In the genomic region with DNA sequence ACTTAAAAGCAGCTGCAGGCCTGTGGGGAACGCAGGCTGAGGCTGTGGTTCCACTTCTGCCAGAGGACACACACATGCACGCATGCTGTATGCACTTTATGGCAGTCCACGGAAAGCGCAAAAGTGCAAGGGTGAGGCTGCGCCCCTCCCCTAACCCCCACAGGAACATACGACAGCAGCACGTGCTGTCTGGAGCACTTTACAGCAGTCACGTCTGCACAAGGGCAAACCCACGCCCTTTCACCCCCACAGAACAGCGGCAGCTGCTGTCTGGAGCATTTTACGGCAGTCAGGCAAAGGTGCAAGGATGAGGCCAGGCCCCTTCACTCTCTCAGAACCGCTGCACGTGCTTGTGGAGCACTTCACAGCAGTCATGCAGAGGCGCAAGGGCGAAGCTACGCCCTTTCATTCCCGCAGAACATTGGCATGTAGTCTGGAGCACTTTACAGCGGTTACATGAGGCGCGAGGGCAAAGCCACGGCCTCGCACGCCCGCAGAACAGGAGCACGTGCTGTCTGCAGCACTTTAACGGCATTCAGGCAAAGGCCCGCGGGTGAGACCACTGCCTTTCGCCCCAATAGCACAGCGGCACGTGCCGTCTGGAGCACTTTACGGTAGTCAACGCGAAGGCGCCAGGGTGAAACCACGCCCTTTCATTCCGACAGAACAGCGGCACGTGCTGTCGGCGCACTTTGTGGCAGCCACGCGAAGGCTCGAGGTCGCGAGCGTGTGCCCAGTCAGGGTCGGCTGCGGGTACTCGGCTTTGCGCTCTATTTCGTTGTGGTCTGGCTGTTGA, we compare ENCODE assay signal across 21 cellular contexts. TPM values are rescaled to one million over a fixed set of nuclear protein-coding genes. Genes with fewer than 3 reads are reported as not detected.
"Had no signal": no experiment of that assay in that cellular context is flagged by ENCODE, and none has a peak within 500 bp of the region (broad histone marks: within the 10 kb centered on the region; RNA-seq: fewer than 3 reads in every experiment).

A gene (plus strand): TSS at position 688 of the 796 bp plus-strand sequence. CDS start 138 bp downstream, outside the sequence.

- H3K27me3 Mint-ChIP-seq: brain; naive thymus-derived CD8-positive, alpha-beta T cell; type B pancreatic cell had no signal

- H3K9me3 ChIP-seq: pancreas, sigmoid colon had no signal

- H3K27ac Mint-ChIP-seq: activated naive CD4-positive, alpha-beta T cell treated with anti-CD3 and anti-CD28 coated beads for 36 hours; brain; endodermal cell; T-helper 1 cell treated with Interleukin-12 subunit alpha and Interleukin-12 subunit beta and Interleukin-4 antibody, amounts not matched to agents 30 μg/mL and 1 μg/mL, for 36 hours; type B pancreatic cell had no signal

- H3K36me3 Mint-ChIP-seq: brain had no signal

- H3K4me1 ChIP-seq: heart left ventricle, pancreas, sigmoid colon had no signal

- H3K27ac ChIP-seq: heart left ventricle, pancreas, sigmoid colon had no signal

- DNase-seq: activated CD4-positive, alpha-beta T cell treated with anti-CD3 and anti-CD28 coated beads, Interleukin-2, amount 50 U/mL, for 1 hour; activated CD4-positive, CD25-positive, alpha-beta regulatory T cell treated with anti-CD3 and anti-CD28 coated beads, Interleukin-2, amount 50 U/mL, for 72 hours; activated CD8-positive, alpha-beta memory T cell treated with anti-CD3 and anti-CD28 coated beads, Interleukin-2, amount 50 U/mL, for 4 hours; activated naive CD4-positive, alpha-beta T cell treated with anti-CD3 and anti-CD28 coated beads for 36 hours; activated T-cell treated with anti-CD3 and anti-CD28 coated beads, Interleukin-2, amount 50 U/mL, for 4 hours; central memory CD4-positive, alpha-beta T cell; endodermal cell; erythroblast; heart left ventricle; mesenchymal stem cell; naive thymus-derived CD8-positive, alpha-beta T cell; pancreas; sigmoid colon; stimulated activated naive CD4-positive, alpha-beta T cell had no signal

- ATAC-seq: activated T-cell treated with anti-CD3 and anti-CD28 coated beads, Interleukin-2, amount 50 U/mL, for 4 hours; heart left ventricle; naive thymus-derived CD8-positive, alpha-beta T cell; pancreas had no signal

- H3K4me3 Mint-ChIP-seq: activated naive CD4-positive, alpha-beta T cell treated with anti-CD3 and anti-CD28 coated beads for 36 hours; activated T-cell treated with anti-CD3 and anti-CD28 coated beads, Interleukin-2, amount 50 U/mL, for 4 hours; brain; endodermal cell; naive thymus-derived CD8-positive, alpha-beta T cell; T-helper 1 cell treated with Interleukin-12 subunit alpha and Interleukin-12 subunit beta and Interleukin-4 antibody, amounts not matched to agents 30 μg/mL and 1 μg/mL, for 36 hours; type B pancreatic cell had no signal

- H3K27me3 ChIP-seq: sigmoid colon had no signal

- H3K9me3 Mint-ChIP-seq: activated naive CD4-positive, alpha-beta T cell treated with anti-CD3 and anti-CD28 coated beads for 36 hours; activated T-cell treated with anti-CD3 and anti-CD28 coated beads, Interleukin-2, amount 50 U/mL, for 4 hours; T-helper 1 cell treated with Interleukin-12 subunit alpha and Interleukin-12 subunit beta and Interleukin-4 antibody, amounts not matched to agents 30 μg/mL and 1 μg/mL, for 36 hours; type B pancreatic cell had no signal

- H3K36me3 ChIP-seq: pancreas had no signal

- H3K4me1 Mint-ChIP-seq: brain; endodermal cell; naive thymus-derived CD8-positive, alpha-beta T cell had no signal

- H3K4me3 ChIP-seq: heart left ventricle, pancreas, sigmoid colon had no signal

- FAIRE-seq: colon, frontal cortex, pancreas had no signal

RNA-seq across cellular contexts. Expression of the gene that starts here (rescaled TPM):
- total RNA-seq: activated naive CD4-positive, alpha-beta T cell treated with anti-CD3 and anti-CD28 coated beads for 36 hours; activated T-cell treated with anti-CD3 and anti-CD28 coated beads, Interleukin-2, amount 50 U/mL, for 4 hours; endodermal cell; frontal cortex; heart left ventricle; lower leg skin; mucosa of gallbladder; naive thymus-derived CD8-positive, alpha-beta T cell; pancreas; sigmoid colon had no signal
- polyA plus RNA-seq: heart left ventricle; naive thymus-derived CD8-positive, alpha-beta T cell; pancreas; sigmoid colon had no signal
